11 cellular contexts compared by ENCODE assay signal in genomic region chr5:156513123-156513814, GRCh38.
"Had no signal": no experiment of that assay in that cellular context is flagged by ENCODE, and none has a peak within 500 bp of the region (broad histone marks: within the 10 kb centered on the region; RNA-seq: fewer than 3 reads in every experiment).

No MANE protein-coding gene starts in this region.

- DNase-seq: activated CD4-positive, alpha-beta T cell treated with anti-CD3 and anti-CD28 coated beads, Interleukin-2, amount 50 U/mL, for 4 hours; activated effector memory CD4-positive, alpha-beta T cell treated with Interleukin-2 at 50 U/mL for 16 hours; activated T-cell treated with anti-CD3 and anti-CD28 coated beads, Interleukin-2, amount 50 U/mL, for 1 hour; amniotic stem cell; effector memory CD4-positive, alpha-beta T cell; kidney; left ventricle myocardium superior; mesendoderm; pancreas; stimulated activated CD4-positive, alpha-beta T cell treated with anti-CD3 and anti-CD28 coated beads, Interleukin-4, amount 100 ng/mL, for 4 hours; stomach had no signal

- FAIRE-seq: kidney, pancreas had no signal
